8 cellular contexts compared by ENCODE assay signal in genomic region chr17:29148790-29149430, GRCh38. TPM values are rescaled to one million over a fixed set of nuclear protein-coding genes. Genes with fewer than 3 reads are reported as not detected.
DNase-seq lines count a peak whose midpoint lies in the region; ATAC-seq and TF ChIP-seq lines count a peak whose summit lies in the region.

No MANE protein-coding gene starts in this region.

- no peaks in the 10 kb centered on the region for H3K36me3 ChIP-seq in Peyer's patch
- H3K36me3 ChIP-seq in naive thymus-derived CD4-positive, alpha-beta T cell (ENCODE audit: control insufficient read depth in 2 of 3, insufficient read depth in 3 of 3, low read length in 3 of 3), result no peaks in the 10 kb centered on the region

- H3K4me1 ChIP-seq in Peyer's patch, result peaks cover 3 to 40% (median 12%) of the 10 kb centered on the region in 4 donors
- peaks cover 9 to 22% of the 10 kb centered on the region in 2 donors for H3K4me1 ChIP-seq in naive thymus-derived CD4-positive, alpha-beta T cell (ENCODE audit: control insufficient read depth in 2 of 2, insufficient read depth in 2 of 2, low read length in 2 of 2)

- POLR2A ChIA-PET in naive thymus-derived CD4-positive, alpha-beta T cell (lab: Charles Lee), result interaction anchor here (0.8 to 4.7 kb wide), 8 partner anchors 9 to 198 kb away, joined by 4 to 27 read pairs (median 6); partner anchors contain the start of genes MYO18A, NUFIP2 and PHF12

- H3K27me3 Mint-ChIP-seq in naive thymus-derived CD4-positive, alpha-beta T cell, result no peaks in the 10 kb centered on the region
- no peaks in the 10 kb centered on the region for H3K27me3 Mint-ChIP-seq in stimulated activated memory B cell treated with anti-CD40 and anti-IgM and Interleukin-4, amounts not matched to agents 10 μg/mL and 1 μg/mL and 100 μg/mL, for 72 hours

- DNase-seq in DMS79 (lab: John Stamatoyannopoulos, UW), result peak; percentile 85
- peak; percentile 92 for DNase-seq in KBM-7
- DNase-seq in Peyer's patch, result peak; percentile 94 to 98 (median 95)
- peak; percentile 87 for DNase-seq in activated T-helper 1 cell treated with Interleukin-2 at 50 U/mL for 16 hours (ENCODE audit: low read depth)
- DNase-seq in fibroblast of gingiva (ENCODE audit: low read depth), result peak; percentile 90
- peak; percentile 82 to 97 (median 89) for DNase-seq in naive thymus-derived CD4-positive, alpha-beta T cell

- intact Hi-C loops in naive thymus-derived CD4-positive, alpha-beta T cell (cut with micrococcal nuclease), result loop anchor here (1.0 to 10.0 kb wide), 10 partner anchors 9 to 424 kb away; partner anchors contain the start of genes ABHD15 (in 2 of the 2), MYO18A (in 2 of the 2), TP53I13 (in 2 of the 2) and NEK8 (in 1 of the 2)

- H3K4me3 Mint-ChIP-seq in naive thymus-derived CD4-positive, alpha-beta T cell, result peak overlapping the region; percentile 70 to 84 (median 77)
- peak overlapping the region; percentile 85 for H3K4me3 Mint-ChIP-seq in stimulated activated memory B cell treated with anti-CD40 and anti-IgM and Interleukin-4, amounts not matched to agents 10 μg/mL and 1 μg/mL and 100 μg/mL, for 72 hours

- TF ChIP-seq CTCF in Peyer's patch (IDR thresholded peaks at IDR 0.05), result peak; percentile 94 to 99 (median 98)

- no peaks in the 10 kb centered on the region for H3K9me3 ChIP-seq in Peyer's patch
- no peaks in the 10 kb centered on the region for H3K9me3 ChIP-seq in naive thymus-derived CD4-positive, alpha-beta T cell (ENCODE audit: control insufficient read depth in 2 of 3, low read length in 3 of 3)

- H3K27ac Mint-ChIP-seq in naive thymus-derived CD4-positive, alpha-beta T cell, result peak overlapping the region; percentile 71 to 93 (median 87)
- H3K27ac Mint-ChIP-seq in stimulated activated memory B cell treated with anti-CD40 and anti-IgM and Interleukin-4, amounts not matched to agents 10 μg/mL and 1 μg/mL and 100 μg/mL, for 72 hours, result peak overlapping the region; percentile 97

- TF ChIP-seq POLR2A in Peyer's patch (IDR thresholded peaks at IDR 0.05), result peak; percentile 34 to 40

- H3K4me3 ChIP-seq in Peyer's patch, result peak overlapping the region; percentile 42 to 64 (median 55)
- H3K4me3 ChIP-seq in naive thymus-derived CD4-positive, alpha-beta T cell (ENCODE audit: low read length), result peak overlapping the region; percentile 58

- H3K27ac ChIP-seq in Peyer's patch, result peak overlapping the region; percentile 76 to 80 (median 80)
- peak overlapping the region; percentile 73 for H3K27ac ChIP-seq in naive thymus-derived CD4-positive, alpha-beta T cell (ENCODE audit: low read depth, low read length)

- peak; percentile 71 for ATAC-seq in GM21576 (IDR thresholded peaks at IDR 0.05; ENCODE audit: unreplicated experiment)
- peak; percentile 99 for ATAC-seq in naive thymus-derived CD4-positive, alpha-beta T cell
- peak; percentile 95 for ATAC-seq in stimulated activated memory B cell treated with anti-CD40 and anti-IgM and Interleukin-4, amounts not matched to agents 10 μg/mL and 1 μg/mL and 100 μg/mL, for 72 hours

- H3K9me3 Mint-ChIP-seq in naive thymus-derived CD4-positive, alpha-beta T cell, result peaks cover 0 to 2% (median 0%) of the 10 kb centered on the region in 11 donors
- no peaks in the 10 kb centered on the region for H3K9me3 Mint-ChIP-seq in stimulated activated memory B cell treated with anti-CD40 and anti-IgM and Interleukin-4, amounts not matched to agents 10 μg/mL and 1 μg/mL and 100 μg/mL, for 72 hours

- no peaks in the 10 kb centered on the region for H3K27me3 ChIP-seq in Peyer's patch
- no peaks in the 10 kb centered on the region for H3K27me3 ChIP-seq in naive thymus-derived CD4-positive, alpha-beta T cell (ENCODE audit: control insufficient read depth in 2 of 2, insufficient read depth in 2 of 2, low read length in 2 of 2)

- CTCF ChIA-PET in naive thymus-derived CD4-positive, alpha-beta T cell (lab: Charles Lee), result interaction anchor here (0.5 to 14.3 kb wide), 14 partner anchors 8 to 820 kb away, joined by 3 to 230 read pairs (median 4); partner anchors contain the start of gene MYO18A

- peaks cover 37 to 59% (median 45%) of the 10 kb centered on the region in 7 donors for H3K4me1 Mint-ChIP-seq in naive thymus-derived CD4-positive, alpha-beta T cell
- H3K4me1 Mint-ChIP-seq in stimulated activated memory B cell treated with anti-CD40 and anti-IgM and Interleukin-4, amounts not matched to agents 10 μg/mL and 1 μg/mL and 100 μg/mL, for 72 hours, result peaks cover 63% of the 10 kb centered on the region

- H3K36me3 Mint-ChIP-seq in naive thymus-derived CD4-positive, alpha-beta T cell, result peaks cover 0 to 2% (median 0%) of the 10 kb centered on the region in 5 donors
- H3K36me3 Mint-ChIP-seq in stimulated activated memory B cell treated with anti-CD40 and anti-IgM and Interleukin-4, amounts not matched to agents 10 μg/mL and 1 μg/mL and 100 μg/mL, for 72 hours, result no peaks in the 10 kb centered on the region

- in situ Hi-C loops in KBM-7 (cut with MboI; ENCODE audit: low pct_unique_long_range_greater_than_20kb, low sequenced_read_pairs), result loop anchor here (25.0 kb wide), 1 partner anchor 413 kb away; the partner anchor contains the start of genes ABHD15 and TP53I13

RNA-seq across cellular contexts. Expression of gene MYO18A, which starts 31.3 kb away (rescaled TPM):
- total RNA-seq in Peyer's patch, result 100 to 1,000 TPM; 104 to 359 (median 188) TPM
- 100 to 1,000 TPM in 3 of 5 experiments, 10 to 100 TPM in 2; 89.5 to 144 (median 103) TPM for total RNA-seq in naive thymus-derived CD4-positive, alpha-beta T cell
- polyA plus RNA-seq in naive thymus-derived CD4-positive, alpha-beta T cell, result 10 to 100 TPM; 10.2 to 23.2 TPM

Comparison
In these comparisons a context has a peak if more than half of its experiments do, and no peak if none do; other contexts are left out.
1. Peak in every context shown above with its lines: DNase-seq, ATAC-seq, H3K4me3 ChIP-seq and H3K27ac ChIP-seq.